In the genomic region with DNA sequence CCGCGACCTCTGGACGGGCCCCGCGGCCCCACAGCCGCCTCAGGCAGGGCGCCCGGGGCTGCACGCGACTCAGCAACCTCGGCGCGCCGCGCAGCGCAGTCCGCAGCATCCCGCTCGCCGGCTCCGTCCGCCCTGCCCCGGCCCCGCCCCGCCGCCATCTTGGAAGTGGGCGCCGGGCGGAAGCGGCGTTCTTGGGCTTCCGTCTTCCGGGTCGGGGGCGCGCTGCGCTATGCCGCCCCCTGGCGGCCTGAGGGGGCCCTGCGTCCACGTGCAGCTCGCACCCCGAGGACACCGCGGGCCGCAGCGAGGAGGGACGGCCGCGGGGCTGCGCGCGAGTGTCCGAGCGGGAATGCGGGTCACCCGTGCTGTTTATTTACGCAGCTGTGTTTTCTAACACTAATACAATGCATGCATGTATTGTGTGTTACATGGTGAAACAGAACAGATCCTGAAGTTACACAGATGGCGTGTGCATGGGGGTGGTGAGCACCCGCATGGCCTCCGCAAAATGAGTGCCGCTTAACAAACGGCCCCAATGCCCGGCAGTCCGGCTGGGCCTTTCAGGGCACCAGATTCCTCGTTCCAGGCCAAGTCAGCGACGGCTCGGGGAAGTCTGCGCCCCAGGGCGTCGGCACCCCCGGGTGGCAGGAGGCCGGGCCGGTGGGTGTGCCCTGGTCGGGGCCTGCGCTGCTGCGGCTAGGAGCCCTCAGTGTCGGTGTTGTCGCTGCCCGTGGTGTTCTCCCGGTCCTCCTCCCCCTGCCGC, we compare ENCODE assay signal across 8 cellular contexts. TPM values are rescaled to one million over a fixed set of nuclear protein-coding genes. Genes with fewer than 3 reads are reported as not detected.
DNase-seq lines count a peak whose midpoint lies in the region; ATAC-seq, FAIRE-seq and TF ChIP-seq lines count a peak whose summit lies in the region.

A gene (minus strand): TSS at position 139 of the 763 bp plus-strand sequence. CDS start 30 bp downstream, at position 109.

- no peak for FAIRE-seq in HepG2 (lab: Jason Lieb, UNC)

- intact Hi-C loops in HepG2 (cut with micrococcal nuclease; ENCODE audit: unreplicated experiment) = loop anchor here (2.0 kb wide), 1 partner anchor 19 kb away; no protein-coding TSS in a partner anchor

- H3K36me3 ChIP-seq in BLaER1 = peaks cover 32% of the 10 kb centered on the region; the same call in 1 of the 2 replicates
- no peaks in the 10 kb centered on the region for H3K36me3 ChIP-seq in HepG2 (replicated peaks in 1 of 2; ENCODE audit: control insufficient read depth in 1 of 2, insufficient read depth in 2 of 2, low read length in 2 of 2)

- no peak within 1 kb of the TSS for H2AFZ ChIP-seq in HepG2 (ENCODE audit: low read length)

- H4K20me1 ChIP-seq in BLaER1 (peaks cover 42% of the 10 kb centered on the region), HepG2 (ENCODE audit: insufficient read depth, low read length) (no peaks in the 10 kb centered on the region)

- H3K27me3 ChIP-seq in BLaER1 (no peaks in the 10 kb centered on the region), HepG2 (ENCODE audit: control insufficient read depth in 1 of 2, insufficient read depth in 2 of 2, low read length in 2 of 2) (no peaks in the 10 kb centered on the region)

- H3K27ac ChIP-seq in BLaER1 = peak within 1 kb of the TSS; percentile 96
- H3K27ac ChIP-seq in HepG2 (ENCODE audit: extremely low read length, insufficient read depth, low read length) = peak within 1 kb of the TSS; percentile 72

- 43% methylated on average over 18 of the region's 83 CpGs for WGBS in HepG2 (ENCODE audit: low lambda C conversion rate)

- ATAC-seq in GM19043 (IDR thresholded peaks at IDR 0.05; ENCODE audit: low read depth, unreplicated experiment) (peak; percentile 51), HG03342 (IDR thresholded peaks at IDR 0.05; ENCODE audit: unreplicated experiment) (peak; percentile 56), HepG2 (peak; percentile 58)

- TF ChIP-seq RAD21 in HepG2 (CRISPR knock-in tag; IDR thresholded peaks at IDR 0.05) = peak; percentile 93

- no peaks in the 10 kb centered on the region for H3K79me2 ChIP-seq in HepG2 (ENCODE audit: insufficient read depth, low read length)

- TF ChIP-seq POLR2A in HepG2 (IDR thresholded peaks at IDR 0.05; ENCODE audit: insufficient read depth in 1 of 2, low read depth in 2 of 2, low read length in 2 of 2) = peak in 1 of 2 experiments; percentile 28; a peak in 1 of 4 replicates

- CTCF ChIA-PET in HepG2 (lab: Yijun Ruan, JAX; ENCODE audit: low intra/inter-chr PET ratio, low total read pairs) = interaction anchor here (0.8 to 2.1 kb wide), 4 partner anchors 9 to 51 kb away, joined by 4 to 13 read pairs (median 7); a partner anchor contains a TSS

- H3K9ac ChIP-seq in BLaER1 (peak within 1 kb of the TSS; percentile 93), HepG2 (ENCODE audit: insufficient read depth, low read depth, low read length) (peak within 1 kb of the TSS; percentile 81)

- POLR2A ChIA-PET in HepG2 (lab: Yijun Ruan, JAX) = interaction anchor here (0.7 to 2.8 kb wide), 15 partner anchors 9 to 334 kb away, joined by 3 to 73 read pairs (median 4); a partner anchor contains a TSS

- TF ChIP-seq CTCF in HepG2 (CRISPR knock-in tag; IDR thresholded peaks at IDR 0.05) = peak; percentile 90

- in situ Hi-C loops in HepG2 (cut with HindIII; ENCODE audit: extremely low pct_ligation_motif_present, low pct_unique_long_range_greater_than_20kb) = no loop called here

- TF ChIP-seq EP300 in HepG2 (IDR thresholded peaks at IDR 0.05; ENCODE audit: low read depth in 2 of 2, low read length in 2 of 2) = no peak
- peak; percentile 29 for TF ChIP-seq EP300 in HepG2 (CRISPR knock-in tag; IDR thresholded peaks at IDR 0.05; ENCODE audit: borderline replicate concordance)

- H3K4me2 ChIP-seq in BLaER1 = peak within 1 kb of the TSS; percentile 80
- peak within 1 kb of the TSS; percentile 67 for H3K4me2 ChIP-seq in HepG2 (ENCODE audit: low read depth, low read length)

- H3K4me1 ChIP-seq in BLaER1 (peaks cover 83% of the 10 kb centered on the region), HepG2 (ENCODE audit: insufficient read depth, low read length) (peaks cover 25% of the 10 kb centered on the region)

- peak; percentile 44 for DNase-seq in NCI-H510A treated with DMSO at 0.1 percent for 48 hours (lab: John Stamatoyannopoulos, UW)
- DNase-seq in activated CD4-positive, alpha-beta T cell treated with anti-CD3 and anti-CD28 coated beads, Interleukin-2, amount 50 U/mL, for 1 hour = peak; percentile 82
- DNase-seq in dedifferentiated amniotic fluid mesenchymal stem cell (ENCODE audit: extremely low spot score) = peak; percentile 65
- peak; percentile 58 for DNase-seq in HepG2 (ENCODE audit: low spot score)
- peak; percentile 85 for DNase-seq in stimulated activated CD4-positive, alpha-beta T cell treated with anti-CD3 and anti-CD28 coated beads, Interleukin-4, amount 100 ng/mL, for 24 hours

- peak within 1 kb of the TSS; percentile 95 for H3K4me3 ChIP-seq in BLaER1
- peak within 1 kb of the TSS; percentile 86 to 91 (median 89) for H3K4me3 ChIP-seq in HepG2 (replicated peaks in 1 of 3; ENCODE audit: insufficient read depth in 1 of 3, low read depth in 2 of 3, low read length in 3 of 3)

- BruUV-seq in HepG2 (replicated peaks; lab: Mats Ljungman, UMichigan) = TSS peak; percentile 66

- H3K9me3 ChIP-seq in BLaER1 = no peaks in the 10 kb centered on the region
- no peaks in the 10 kb centered on the region for H3K9me3 ChIP-seq in HepG2 (ENCODE audit: low read length)

TF ChIP-seq in HepG2, 621 proteins besides CTCF, POLR2A, EP300 and RAD21 (continues in another document):
- TF ChIP-seq TAF1 (CRISPR knock-in tag; IDR thresholded peaks at IDR 0.05) (no peak; the same call in 1 of the 2 replicates), HMG20B (CRISPR knock-in tag; conservative IDR thresholded peaks at IDR 0.05) (0 out of 2 replicates have a peak, but pooled peaks have one; percentile 15), ZNF724P (CRISPR knock-in tag; IDR thresholded peaks at IDR 0.05; ENCODE audit: borderline replicate concordance) (peak; percentile 93), ZNF296 (CRISPR knock-in tag; conservative IDR thresholded peaks at IDR 0.05) (no peak), ATAD3A (CRISPR knock-in tag; IDR thresholded peaks at IDR 0.05) (no peak), TOPORS (CRISPR knock-in tag; IDR thresholded peaks at IDR 0.05) (peak; percentile 94), NFE2 (CRISPR knock-in tag; IDR thresholded peaks at IDR 0.05) (no peak)
- TF ChIP-seq, protein P1, sequence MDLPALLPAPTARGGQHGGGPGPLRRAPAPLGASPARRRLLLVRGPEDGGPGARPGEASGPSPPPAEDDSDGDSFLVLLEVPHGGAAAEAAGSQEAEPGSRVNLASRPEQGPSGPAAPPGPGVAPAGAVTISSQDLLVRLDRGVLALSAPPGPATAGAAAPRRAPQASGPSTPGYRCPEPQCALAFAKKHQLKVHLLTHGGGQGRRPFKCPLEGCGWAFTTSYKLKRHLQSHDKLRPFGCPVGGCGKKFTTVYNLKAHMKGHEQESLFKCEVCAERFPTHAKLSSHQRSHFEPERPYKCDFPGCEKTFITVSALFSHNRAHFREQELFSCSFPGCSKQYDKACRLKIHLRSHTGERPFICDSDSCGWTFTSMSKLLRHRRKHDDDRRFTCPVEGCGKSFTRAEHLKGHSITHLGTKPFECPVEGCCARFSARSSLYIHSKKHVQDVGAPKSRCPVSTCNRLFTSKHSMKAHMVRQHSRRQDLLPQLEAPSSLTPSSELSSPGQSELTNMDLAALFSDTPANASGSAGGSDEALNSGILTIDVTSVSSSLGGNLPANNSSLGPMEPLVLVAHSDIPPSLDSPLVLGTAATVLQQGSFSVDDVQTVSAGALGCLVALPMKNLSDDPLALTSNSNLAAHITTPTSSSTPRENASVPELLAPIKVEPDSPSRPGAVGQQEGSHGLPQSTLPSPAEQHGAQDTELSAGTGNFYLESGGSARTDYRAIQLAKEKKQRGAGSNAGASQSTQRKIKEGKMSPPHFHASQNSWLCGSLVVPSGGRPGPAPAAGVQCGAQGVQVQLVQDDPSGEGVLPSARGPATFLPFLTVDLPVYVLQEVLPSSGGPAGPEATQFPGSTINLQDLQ (CRISPR knock-in tag; IDR thresholded peaks at IDR 0.05) = no peak; the same call in 1 of the 2 replicates

RNA-seq across cellular contexts. Expression of the gene that starts here (rescaled TPM):
- 5.4 and 8.0 TPM in 2 replicates for total RNA-seq in HepG2 (2016; rRNA removed; fragmentation: Illumina TruSeq; extraction: Trizol)
- total RNA-seq in HepG2 (2016; cell fraction: cytosol; rRNA removed; fragmentation: Illumina TruSeq; extraction: Trizol; ENCODE audit: low read depth) = 8.5 and 9.7 TPM in 2 replicates
- 5.7 and 10.6 TPM in 2 replicates for total RNA-seq in HepG2 (2016; cell fraction: insoluble cytoplasmic fraction; rRNA removed; fragmentation: Illumina TruSeq; extraction: Trizol)
- total RNA-seq in HepG2 (2016; cell fraction: membrane; rRNA removed; fragmentation: Illumina TruSeq; extraction: Trizol) = 8.2 and 10.5 TPM in 2 replicates
- total RNA-seq in HepG2 (2016; cell fraction: nucleus; rRNA removed; fragmentation: Illumina TruSeq; extraction: Trizol) = 2.7 and 3.8 TPM in 2 replicates
- 3.4 and 4.5 TPM in 2 replicates for polyA plus RNA-seq in HepG2 (2011; rRNA removed)
- 1.9 and 8.6 TPM in 2 replicates for polyA plus RNA-seq in HepG2 (2011; cell fraction: cytosol; rRNA removed)
- polyA plus RNA-seq in HepG2 (2011; cell fraction: nucleus; rRNA removed) = 4.9 and 10.5 TPM in 2 replicates
- 1.9 and 2.8 TPM in 2 replicates for polyA plus RNA-seq in HepG2 (2012)
- 8.4 and 8.5 TPM in 2 replicates for polyA plus RNA-seq in HepG2 (2016; cell fraction: cytosol; fragmentation: Illumina TruSeq; extraction: Trizol; ENCODE audit: low read depth)
- 4.0 and 5.1 TPM in 2 replicates for polyA plus RNA-seq in HepG2 (2016; cell fraction: insoluble cytoplasmic fraction; fragmentation: Illumina TruSeq; extraction: Trizol; ENCODE audit: low read depth)
- 6.4 and 6.8 TPM in 2 replicates for polyA plus RNA-seq in HepG2 (2016; cell fraction: membrane; fragmentation: Illumina TruSeq; extraction: Trizol; ENCODE audit: low read depth)
- polyA plus RNA-seq in HepG2 (2016; cell fraction: nucleus; fragmentation: Illumina TruSeq; extraction: Trizol; ENCODE audit: insufficient read depth, low read depth) = 5.5 and 7.2 TPM in 2 replicates
- 0.90 and 2.5 TPM in 2 replicates for polyA minus RNA-seq in HepG2 (2011; rRNA and poly(A)+ RNA removed; ENCODE audit: low replicate concordance)
- polyA minus RNA-seq in HepG2 (2011; cell fraction: cytosol; rRNA and poly(A)+ RNA removed) = 1.3 TPM in 1 of 2 replicates, not detected in the other
- 2.6 and 2.8 TPM in 2 replicates for polyA minus RNA-seq in HepG2 (2011; cell fraction: nucleus; rRNA and poly(A)+ RNA removed)

Comparison
In these comparisons a context has a peak if more than half of its experiments do, and no peak if none do; other contexts are left out.
1. Peak in every context shown above with its lines: DNase-seq, ATAC-seq, H3K4me3 ChIP-seq and H3K27ac ChIP-seq.